In genomic region chr16:86553356-86553755, GRCh38 we compare ENCODE assay signal across 18 cellular contexts. TPM values are rescaled to one million over a fixed set of nuclear protein-coding genes. Genes with fewer than 3 reads are reported as not detected.
DNase-seq lines count a peak whose midpoint lies in the region; ATAC-seq, FAIRE-seq and TF ChIP-seq lines count a peak whose summit lies in the region.
"Had no signal": no experiment of that assay in that cellular context is flagged by ENCODE, and none has a peak within 500 bp of the region (broad histone marks: within the 10 kb centered on the region; RNA-seq: fewer than 3 reads in every experiment).

No MANE protein-coding gene starts in this region.

- TF ChIP-seq CTCF in kidney (IDR thresholded peaks at IDR 0.05; ENCODE audit: borderline replicate concordance, extremely low read depth, insufficient read depth), result no peak
- no peak for TF ChIP-seq CTCF in gastrocnemius medialis (IDR thresholded peaks at IDR 0.05 in 4 of 5, conservative IDR thresholded peaks at IDR 0.05 in 1 of 5)

- intact Hi-C loops in kidney (cut with DNase I) (no loop called here), gastrocnemius medialis (cut with DNase I; ENCODE audit: low total_unique reads) (no loop called here)

- no peak overlapping the region for H3K9ac ChIP-seq in kidney (ENCODE audit: low read length in 2 of 2)

- H3K4me3 Mint-ChIP-seq in activated naive CD4-positive, alpha-beta T cell treated with anti-CD3 and anti-CD28 coated beads, Interleukin-2, amount 10 ng/mL, durations not matched to agents 7 days and 5 days, result peak overlapping the region; percentile 94
- peak overlapping the region; percentile 86 to 94 (median 93) for H3K4me3 Mint-ChIP-seq in T-cell
- peak overlapping the region; percentile 92 for H3K4me3 Mint-ChIP-seq in stimulated activated effector memory CD8-positive, alpha-beta T cell treated with anti-CD3 and anti-CD28 coated beads, Interleukin-12 subunit alpha, Interleukin-12 subunit beta, amount 100 ng/mL, for 72 hours

- ATAC-seq in T-cell (replicated peaks in 1 of 4), result no peak
- no peak for ATAC-seq in stimulated activated effector memory CD8-positive, alpha-beta T cell treated with anti-CD3 and anti-CD28 coated beads, Interleukin-12 subunit alpha, Interleukin-12 subunit beta, amount 100 ng/mL, for 72 hours
- ATAC-seq in gastrocnemius medialis, result no peak
- ATAC-seq: left lobe of liver had no signal

- no peak for FAIRE-seq in kidney (lab: Jason Lieb, UNC)
- FAIRE-seq: GM18507 had no signal

- H3K36me3 ChIP-seq in kidney (ENCODE audit: control insufficient read depth in 1 of 2, insufficient read depth in 2 of 2, low read length in 2 of 2) (peaks cover 0 to under 1% of the 10 kb centered on the region in 2 donors), gastrocnemius medialis (peaks cover 0 to under 1% of the 10 kb centered on the region in 2 donors)

- H3K9me3 ChIP-seq in kidney (ENCODE audit: control insufficient read depth in 1 of 2, low read length in 2 of 2) (no peaks in the 10 kb centered on the region), gastrocnemius medialis (no peaks in the 10 kb centered on the region)
- H3K9me3 ChIP-seq: ascending aorta, testis had no signal

- DNase-seq in activated naive CD4-positive, alpha-beta T cell treated with anti-CD3 and anti-CD28 coated beads, Interleukin-2, amount 10 ng/mL, durations not matched to agents 7 days and 5 days, result no peak
- DNase-seq in activated naive CD4-positive, alpha-beta T cell treated with Interleukin-2 at 50 U/mL for 16 hours, result no peak
- DNase-seq in T-cell, result no peak
- DNase-seq in kidney, result peak; percentile 79
- DNase-seq in stimulated activated effector memory CD8-positive, alpha-beta T cell treated with anti-CD3 and anti-CD28 coated beads, Interleukin-12 subunit alpha, Interleukin-12 subunit beta, amount 100 ng/mL, for 72 hours (ENCODE audit: low spot score in 2 of 2), result no peak
- DNase-seq in stimulated activated CD4-positive, alpha-beta T cell treated with anti-CD3 and anti-CD28 coated beads, Interleukin-15, amount 100 ng/mL, for 24 hours, result no peak
- no peak for DNase-seq in gastrocnemius medialis
- DNase-seq in NCI-H1417 treated with DMSO at 0.1 percent for 48 hours (lab: John Stamatoyannopoulos, UW), result no peak
- DNase-seq: midbrain, NCI-H1092 treated with DMSO at 0.1 percent for 48 hours, NCI-H2081, NCI-H510A treated with DMSO at 0.1 percent for 48 hours, nucleus accumbens, SW 1271 had no signal

- H3K27ac ChIP-seq in kidney (ENCODE audit: low read depth in 2 of 2, low read length in 2 of 2) (no peak overlapping the region), gastrocnemius medialis (peak overlapping the region in 2 of 4 donors; percentile 87 to 92)
- H3K27ac ChIP-seq: ascending aorta, testis had no signal

- H3K4me1 ChIP-seq in kidney (ENCODE audit: control insufficient read depth in 1 of 2, insufficient read depth in 1 of 2, low read depth in 1 of 2, low read length in 2 of 2) (peaks cover 0 to 6% of the 10 kb centered on the region in 2 donors), gastrocnemius medialis (peaks cover 23 to 50% of the 10 kb centered on the region in 2 donors)

- H3K9me3 Mint-ChIP-seq in activated naive CD4-positive, alpha-beta T cell treated with anti-CD3 and anti-CD28 coated beads, Interleukin-2, amount 10 ng/mL, durations not matched to agents 7 days and 5 days, result no peaks in the 10 kb centered on the region
- H3K9me3 Mint-ChIP-seq in T-cell, result no peaks in the 10 kb centered on the region
- H3K9me3 Mint-ChIP-seq in stimulated activated effector memory CD8-positive, alpha-beta T cell treated with anti-CD3 and anti-CD28 coated beads, Interleukin-12 subunit alpha, Interleukin-12 subunit beta, amount 100 ng/mL, for 72 hours, result no peaks in the 10 kb centered on the region

- CTCF ChIA-PET in activated naive CD4-positive, alpha-beta T cell treated with anti-CD3 and anti-CD28 coated beads, Interleukin-2, amount 10 ng/mL, durations not matched to agents 7 days and 5 days (lab: Charles Lee), result no interaction called here
- CTCF ChIA-PET in T-cell (lab: Charles Lee), result interaction anchor here in 1 of 2 donors (1.8 kb wide), 1 partner anchor 11 kb away, joined by 4 read pairs; no protein-coding TSS in a partner anchor

- in situ Hi-C loops in gastrocnemius medialis (cut with MboI; ENCODE audit: low sequenced_read_pairs in 4 of 4), result loop anchor here (25.0 kb wide), 2 partner anchors 734 to 834 kb away; partner anchors contain the start of genes FBXO31 (in 1 of the 4) and MAP1LC3B (in 1 of the 4)

- peaks cover 10% of the 10 kb centered on the region for H3K36me3 Mint-ChIP-seq in activated naive CD4-positive, alpha-beta T cell treated with anti-CD3 and anti-CD28 coated beads, Interleukin-2, amount 10 ng/mL, durations not matched to agents 7 days and 5 days
- peaks cover 15% of the 10 kb centered on the region for H3K36me3 Mint-ChIP-seq in T-cell
- H3K36me3 Mint-ChIP-seq in stimulated activated effector memory CD8-positive, alpha-beta T cell treated with anti-CD3 and anti-CD28 coated beads, Interleukin-12 subunit alpha, Interleukin-12 subunit beta, amount 100 ng/mL, for 72 hours, result peaks cover 25% of the 10 kb centered on the region

- H3K27ac Mint-ChIP-seq in activated naive CD4-positive, alpha-beta T cell treated with anti-CD3 and anti-CD28 coated beads, Interleukin-2, amount 10 ng/mL, durations not matched to agents 7 days and 5 days, result no peak overlapping the region
- no peak overlapping the region for H3K27ac Mint-ChIP-seq in T-cell
- peak overlapping the region; percentile 99 for H3K27ac Mint-ChIP-seq in stimulated activated effector memory CD8-positive, alpha-beta T cell treated with anti-CD3 and anti-CD28 coated beads, Interleukin-12 subunit alpha, Interleukin-12 subunit beta, amount 100 ng/mL, for 72 hours

- no peak for TF ChIP-seq POLR2A in gastrocnemius medialis (IDR thresholded peaks at IDR 0.05)

- no peak overlapping the region for H3K4me3 ChIP-seq in kidney (ENCODE audit: low read length in 2 of 2)
- no peak overlapping the region for H3K4me3 ChIP-seq in gastrocnemius medialis

- H3K27me3 ChIP-seq in gastrocnemius medialis, result no peaks in the 10 kb centered on the region
- H3K27me3 ChIP-seq: ascending aorta, testis had no signal

- POLR2A ChIA-PET in T-cell (lab: Charles Lee), result no interaction called here

- H3K27me3 Mint-ChIP-seq in activated naive CD4-positive, alpha-beta T cell treated with anti-CD3 and anti-CD28 coated beads, Interleukin-2, amount 10 ng/mL, durations not matched to agents 7 days and 5 days, result peaks cover 20% of the 10 kb centered on the region
- peaks cover 0 to 3% of the 10 kb centered on the region in 2 donors for H3K27me3 Mint-ChIP-seq in T-cell

- H3K4me1 Mint-ChIP-seq in activated naive CD4-positive, alpha-beta T cell treated with anti-CD3 and anti-CD28 coated beads, Interleukin-2, amount 10 ng/mL, durations not matched to agents 7 days and 5 days, result peaks cover 27% of the 10 kb centered on the region
- peaks cover 23 to 29% (median 28%) of the 10 kb centered on the region in 3 donors for H3K4me1 Mint-ChIP-seq in T-cell
- peaks cover 21% of the 10 kb centered on the region for H3K4me1 Mint-ChIP-seq in stimulated activated effector memory CD8-positive, alpha-beta T cell treated with anti-CD3 and anti-CD28 coated beads, Interleukin-12 subunit alpha, Interleukin-12 subunit beta, amount 100 ng/mL, for 72 hours

RNA-seq across cellular contexts. Expression of gene MTHFSD, which starts 1.7 kb away (rescaled TPM):
- total RNA-seq in T-cell, result 10 to 100 TPM; 18.0 to 39.6 (median 34.9) TPM
- 26.2 TPM for total RNA-seq in kidney
- polyA plus RNA-seq in kidney (ENCODE audit: insufficient read depth, low read depth, low replicate concordance), result 11.3 TPM
- 10 to 100 TPM; 10.9 to 31.2 (median 16.0) TPM for total RNA-seq in gastrocnemius medialis

RNA-seq across cellular contexts. Expression of gene FOXC2, which starts 13.3 kb away (rescaled TPM):
- total RNA-seq in T-cell (not detected), kidney (6.3 TPM), gastrocnemius medialis (1 to 10 TPM in 1 of 4 donors, under 1 TPM in 3; 0.17 to 1.0 (median 0.29) TPM)
- polyA plus RNA-seq in kidney (ENCODE audit: insufficient read depth, low read depth, low replicate concordance), result 3.8 TPM

RNA-seq across cellular contexts. Expression of gene FOXL1, which starts 25.0 kb away (rescaled TPM):
- total RNA-seq in T-cell (not detected), kidney (2.0 TPM), gastrocnemius medialis (1 to 10 TPM; 2.0 to 5.9 (median 3.3) TPM)
- 0.52 TPM for polyA plus RNA-seq in kidney (ENCODE audit: insufficient read depth, low read depth, low replicate concordance)

RNA-seq across cellular contexts. Expression of gene FOXF1, which starts 43.0 kb away (rescaled TPM):
- total RNA-seq in T-cell (under 1 TPM in 1 of 5 donors, not detected in 4; 0.15 TPM), kidney (0.57 TPM), gastrocnemius medialis (under 1 TPM in 2 of 4 donors, not detected in 2; 0.07 to 0.10 TPM)
- 0.67 TPM for polyA plus RNA-seq in kidney (ENCODE audit: insufficient read depth, low read depth, low replicate concordance)
